In genomic region chr7:21374134-21374533, GRCh38 we compare ENCODE assay signal across 8 cellular contexts.
"Had no signal": no experiment of that assay in that cellular context is flagged by ENCODE, and none has a peak within 500 bp of the region (broad histone marks: within the 10 kb centered on the region; RNA-seq: fewer than 3 reads in every experiment).

No MANE protein-coding gene starts in this region.

- H3K4me3 ChIP-seq: K562 had no signal

- H3K27ac ChIP-seq: HL-60 had no signal

- FAIRE-seq: HepG2, HTR-8/SVneo had no signal

- H3K27me3 Mint-ChIP-seq: IgD-negative memory B cell had no signal

- DNase-seq: IMR-90, KBM-7, KG1 had no signal

- ATAC-seq: HepG2, K562 had no signal

- H3K4me3 Mint-ChIP-seq: IgD-negative memory B cell had no signal

- H3K27ac Mint-ChIP-seq: IgD-negative memory B cell had no signal
